ENCODE assay signal across 9 cellular contexts in genomic region chr7:100563809-100564400, GRCh38. TPM values are rescaled to one million over a fixed set of nuclear protein-coding genes. Genes with fewer than 3 reads are reported as not detected.
DNase-seq lines count a peak whose midpoint lies in the region; ATAC-seq and TF ChIP-seq lines count a peak whose summit lies in the region.
"Had no signal": no experiment of that assay in that cellular context is flagged by ENCODE, and none has a peak within 500 bp of the region (broad histone marks: within the 10 kb centered on the region; RNA-seq: fewer than 3 reads in every experiment).

No MANE protein-coding gene starts in this region.

- CTCF ChIA-PET in AG04450 (lab: Charles Lee): interaction anchor here (0.5 to 3.2 kb wide), 32 partner anchors 9 to 306 kb away, joined by 3 to 30 read pairs (median 5); partner anchors contain the start of genes AGFG2, FBXO24, GNB2 and LRCH4
- CTCF ChIA-PET in activated CD4-positive, alpha-beta memory T cell treated with anti-CD3 and anti-CD28 coated beads for 36 hours (lab: Charles Lee): interaction anchor here (0.6 to 9.7 kb wide), 24 partner anchors 8 to 289 kb away, joined by 3 to 104 read pairs (median 6); partner anchors contain the start of genes AGFG2, FBXO24, LRCH4 and MOSPD3

- intact Hi-C loops in activated CD4-positive, alpha-beta memory T cell treated with anti-CD3 and anti-CD28 coated beads for 36 hours (cut with micrococcal nuclease): loop anchor here (1.0 to 5.0 kb wide), 2 partner anchors 128 to 161 kb away; partner anchors contain the start of gene GIGYF1

- no peak overlapping the region for H3K27ac Mint-ChIP-seq in activated CD4-positive, alpha-beta memory T cell treated with anti-CD3 and anti-CD28 coated beads for 36 hours
- no peak overlapping the region for H3K27ac Mint-ChIP-seq in memory B cell
- H3K27ac Mint-ChIP-seq: stimulated activated naive CD8-positive, alpha-beta T cell treated with anti-CD3 and anti-CD28 coated beads, Interleukin-15, Interleukin-2, amounts not matched to agents 100 ng/mL and 50 ng/mL, for 24 hours had no signal

- H3K27me3 ChIP-seq in AG04450 (ENCODE audit: control insufficient read depth, insufficient read depth, low read length): no peaks in the 10 kb centered on the region

- H3K4me3 ChIP-seq in AG04450 (ENCODE audit: low read depth, low read length): no peak overlapping the region

- H3K36me3 Mint-ChIP-seq in activated CD4-positive, alpha-beta memory T cell treated with anti-CD3 and anti-CD28 coated beads for 36 hours: peaks cover 24% of the 10 kb centered on the region
- H3K36me3 Mint-ChIP-seq in memory B cell: peaks cover 4% of the 10 kb centered on the region

- H3K27me3 Mint-ChIP-seq in activated CD4-positive, alpha-beta memory T cell treated with anti-CD3 and anti-CD28 coated beads for 36 hours: no peaks in the 10 kb centered on the region
- no peaks in the 10 kb centered on the region for H3K27me3 Mint-ChIP-seq in memory B cell
- H3K27me3 Mint-ChIP-seq: stimulated activated naive CD8-positive, alpha-beta T cell treated with anti-CD3 and anti-CD28 coated beads, Interleukin-15, Interleukin-2, amounts not matched to agents 100 ng/mL and 50 ng/mL, for 24 hours had no signal

- H3K9me3 ChIP-seq in AG04450 (ENCODE audit: control insufficient read depth, insufficient read depth, low read length): no peaks in the 10 kb centered on the region

- POLR2A ChIA-PET in AG04450 (lab: Yijun Ruan, JAX): interaction anchor here (0.6 kb wide), 1 partner anchor 199 kb away, joined by 5 read pairs; no protein-coding TSS in a partner anchor
- POLR2A ChIA-PET in activated CD4-positive, alpha-beta memory T cell treated with anti-CD3 and anti-CD28 coated beads for 36 hours (lab: Charles Lee): no interaction called here

- TF ChIP-seq CTCF in AG04450 (IDR thresholded peaks at IDR 0.05; ENCODE audit: low read depth, low read length): peak; percentile 97

- no peaks in the 10 kb centered on the region for H3K9me3 Mint-ChIP-seq in activated CD4-positive, alpha-beta memory T cell treated with anti-CD3 and anti-CD28 coated beads for 36 hours
- H3K9me3 Mint-ChIP-seq in memory B cell: no peaks in the 10 kb centered on the region
- H3K9me3 Mint-ChIP-seq: stimulated activated naive CD8-positive, alpha-beta T cell treated with anti-CD3 and anti-CD28 coated beads, Interleukin-15, Interleukin-2, amounts not matched to agents 100 ng/mL and 50 ng/mL, for 24 hours had no signal

- DNase-seq in AG04450 (ENCODE audit: low read depth, low spot score) (no peak), NCI-H69 (lab: John Stamatoyannopoulos, UW) (peak; percentile 63), memory B cell (ENCODE audit: low spot score in 2 of 2) (peak; percentile 83 to 89)
- DNase-seq in activated CD4-positive, alpha-beta memory T cell treated with anti-CD3 and anti-CD28 coated beads for 36 hours: peak; percentile 86
- peak; percentile 80 for DNase-seq in effector CD4-positive, alpha-beta T cell
- DNase-seq in stimulated activated CD8-positive, alpha-beta memory T cell treated with anti-CD3 and anti-CD28 coated beads, Interleukin-4, amount 100 ng/mL, for 24 hours (ENCODE audit: low read depth): peak; percentile 76

- ATAC-seq in GM18511 (IDR thresholded peaks at IDR 0.05; ENCODE audit: unreplicated experiment): peak; percentile 48
- ATAC-seq in memory B cell (ENCODE audit: low read depth): peak; percentile 68
- no peak for ATAC-seq in HG02885 (IDR thresholded peaks at IDR 0.05; ENCODE audit: poor library complexity, unreplicated experiment)

- peaks cover 18% of the 10 kb centered on the region for H3K4me1 Mint-ChIP-seq in activated CD4-positive, alpha-beta memory T cell treated with anti-CD3 and anti-CD28 coated beads for 36 hours (ENCODE audit: low read depth)
- H3K4me1 Mint-ChIP-seq in memory B cell: peaks cover 21% of the 10 kb centered on the region

- H3K27ac ChIP-seq in AG04450 (ENCODE audit: low read depth, low read length): no peak overlapping the region

- no peak overlapping the region for H3K4me3 Mint-ChIP-seq in activated CD4-positive, alpha-beta memory T cell treated with anti-CD3 and anti-CD28 coated beads for 36 hours
- no peak overlapping the region for H3K4me3 Mint-ChIP-seq in memory B cell
- H3K4me3 Mint-ChIP-seq: stimulated activated naive CD8-positive, alpha-beta T cell treated with anti-CD3 and anti-CD28 coated beads, Interleukin-15, Interleukin-2, amounts not matched to agents 100 ng/mL and 50 ng/mL, for 24 hours had no signal

RNA-seq across cellular contexts. Expression of gene SAP25, which starts 9.8 kb away (rescaled TPM):
- polyA plus RNA-seq in AG04450 (2011; rRNA removed): not detected in 2 replicates
- not detected in 2 replicates for polyA minus RNA-seq in AG04450 (2011; rRNA and poly(A)+ RNA removed)
- total RNA-seq in activated CD4-positive, alpha-beta memory T cell treated with anti-CD3 and anti-CD28 coated beads for 36 hours: 10 to 100 TPM in 1 of 2 experiments, 1 to 10 TPM in 1; 9.9 to 11.4 TPM

RNA-seq across cellular contexts. Expression of gene LRCH4, which starts 22.0 kb away (rescaled TPM):
- polyA plus RNA-seq in AG04450 (2011; rRNA removed): 11.3 and 12.9 TPM in 2 replicates
- 16.2 and 22.0 TPM in 2 replicates for polyA minus RNA-seq in AG04450 (2011; rRNA and poly(A)+ RNA removed)
- 10 to 100 TPM; 93.4 to 97.7 TPM for total RNA-seq in activated CD4-positive, alpha-beta memory T cell treated with anti-CD3 and anti-CD28 coated beads for 36 hours

RNA-seq across cellular contexts. Expression of gene FBXO24, which starts 22.2 kb away (rescaled TPM):
- 0.29 and 0.33 TPM in 2 replicates for polyA plus RNA-seq in AG04450 (2011; rRNA removed)
- 0.35 and 2.1 TPM in 2 replicates for polyA minus RNA-seq in AG04450 (2011; rRNA and poly(A)+ RNA removed)
- total RNA-seq in activated CD4-positive, alpha-beta memory T cell treated with anti-CD3 and anti-CD28 coated beads for 36 hours: 1 to 10 TPM; 2.2 to 2.6 TPM

RNA-seq across cellular contexts. Expression of gene AGFG2, which starts 24.9 kb away (rescaled TPM):
- polyA plus RNA-seq in AG04450 (2011; rRNA removed): 5.7 and 6.4 TPM in 2 replicates
- 5.0 and 6.1 TPM in 2 replicates for polyA minus RNA-seq in AG04450 (2011; rRNA and poly(A)+ RNA removed)
- total RNA-seq in activated CD4-positive, alpha-beta memory T cell treated with anti-CD3 and anti-CD28 coated beads for 36 hours: 10 to 100 TPM; 60.9 to 62.5 TPM

RNA-seq across cellular contexts. Expression of gene PCOLCE, which starts 38.3 kb away (rescaled TPM):
- polyA plus RNA-seq in AG04450 (2011; rRNA removed): 164 and 227 TPM in 2 replicates
- 37.1 and 50.6 TPM in 2 replicates for polyA minus RNA-seq in AG04450 (2011; rRNA and poly(A)+ RNA removed)
- total RNA-seq in activated CD4-positive, alpha-beta memory T cell treated with anti-CD3 and anti-CD28 coated beads for 36 hours: 10 to 100 TPM in 1 of 2 experiments, 1 to 10 TPM in 1; 9.2 to 11.0 TPM
